1 cellular context compared by ENCODE assay signal in genomic region chr1:201359873-201360210, GRCh38.
TF ChIP-seq lines count a peak whose summit lies in the region.

No MANE protein-coding gene starts in this region.

TF ChIP-seq in GM23338, 12 proteins besides CTCF, POLR2A, EP300 and RAD21 (continued from another document):
- TF ChIP-seq ZNF462 (CRISPR knock-in tag; IDR thresholded peaks at IDR 0.05) = no peak
- no peak for TF ChIP-seq STAT1 (IDR thresholded peaks at IDR 0.05; ENCODE audit: unreplicated experiment)
- TF ChIP-seq JUNB (IDR thresholded peaks at IDR 0.05; ENCODE audit: unreplicated experiment) = no peak
- TF ChIP-seq ZNF114 (CRISPR knock-in tag; IDR thresholded peaks at IDR 0.05) = no peak
- no peak for TF ChIP-seq ETS1 (IDR thresholded peaks at IDR 0.05)
